ENCODE assay signal across 1 cellular context in genomic region chr1:9388628-9389184, GRCh38.
A peak's percentile ranks its signal among the peaks of the same experiment; 100 is the strongest.
TF ChIP-seq lines count a peak whose summit lies in the region.

No MANE protein-coding gene starts in this region.

TF ChIP-seq in A549, 52 proteins besides CTCF, POLR2A, EP300 and RAD21 (continued from another document):
- TF ChIP-seq HES2 (IDR thresholded peaks at IDR 0.05) (no peak), HOXB5 (CRISPR knock-in tag; IDR thresholded peaks at IDR 0.05) (peak; percentile 81), HEYL (CRISPR knock-in tag; IDR thresholded peaks at IDR 0.05) (no peak), CEBPB (IDR thresholded peaks at IDR 0.05) (no peak), HOXA7 (CRISPR knock-in tag; IDR thresholded peaks at IDR 0.05) (no peak), EHF (CRISPR knock-in tag; IDR thresholded peaks at IDR 0.05) (no peak), EHMT2 (IDR thresholded peaks at IDR 0.05; ENCODE audit: low read depth) (no peak), TFCP2L1 (CRISPR knock-in tag; IDR thresholded peaks at IDR 0.05) (no peak), ZFP36 (IDR thresholded peaks at IDR 0.05; ENCODE audit: borderline replicate concordance, partially characterized antibody) (no peak), POLR2AphosphoS2 (conservative IDR thresholded peaks at IDR 0.05; ENCODE audit: low read length) (no peak), ATOH8 (CRISPR knock-in tag; IDR thresholded peaks at IDR 0.05; ENCODE audit: low read depth) (no peak), CBX2 (IDR thresholded peaks at IDR 0.05; ENCODE audit: borderline replicate concordance, low read depth) (no peak), CHD2 (IDR thresholded peaks at IDR 0.05; ENCODE audit: low read length, partially characterized antibody) (no peak), FOSB (CRISPR knock-in tag; IDR thresholded peaks at IDR 0.05) (no peak), SREBF2 (IDR thresholded peaks at IDR 0.05) (no peak), NPAS2 (CRISPR knock-in tag; IDR thresholded peaks at IDR 0.05; ENCODE audit: borderline replicate concordance) (no peak), PHF8 (IDR thresholded peaks at IDR 0.05; ENCODE audit: borderline replicate concordance, low read depth) (no peak), JUN (IDR thresholded peaks at IDR 0.05) (no peak), KDM5A (IDR thresholded peaks at IDR 0.05) (no peak), KDM1A (IDR thresholded peaks at IDR 0.05; ENCODE audit: low read depth) (no peak), RARB (CRISPR knock-in tag; IDR thresholded peaks at IDR 0.05) (no peak), CHD4 (IDR thresholded peaks at IDR 0.05; ENCODE audit: borderline replicate concordance) (no peak), HMGXB4 (CRISPR knock-in tag; IDR thresholded peaks at IDR 0.05; ENCODE audit: borderline replicate concordance) (no peak), RNF2 (IDR thresholded peaks at IDR 0.05; ENCODE audit: borderline replicate concordance, low read depth) (no peak), RFX5 (IDR thresholded peaks at IDR 0.05) (peak; percentile 77), MYC (IDR thresholded peaks at IDR 0.05; ENCODE audit: borderline replicate concordance, low read length) (no peak), MAZ (IDR thresholded peaks at IDR 0.05; ENCODE audit: borderline replicate concordance, low read depth, low read length) (no peak), ESRRA (IDR thresholded peaks at IDR 0.05; ENCODE audit: borderline replicate concordance, low read length) (no peak), JUNB (IDR thresholded peaks at IDR 0.05) (no peak), ZNF302 (CRISPR knock-in tag; IDR thresholded peaks at IDR 0.05) (no peak)
- TF ChIP-seq, protein P1, sequence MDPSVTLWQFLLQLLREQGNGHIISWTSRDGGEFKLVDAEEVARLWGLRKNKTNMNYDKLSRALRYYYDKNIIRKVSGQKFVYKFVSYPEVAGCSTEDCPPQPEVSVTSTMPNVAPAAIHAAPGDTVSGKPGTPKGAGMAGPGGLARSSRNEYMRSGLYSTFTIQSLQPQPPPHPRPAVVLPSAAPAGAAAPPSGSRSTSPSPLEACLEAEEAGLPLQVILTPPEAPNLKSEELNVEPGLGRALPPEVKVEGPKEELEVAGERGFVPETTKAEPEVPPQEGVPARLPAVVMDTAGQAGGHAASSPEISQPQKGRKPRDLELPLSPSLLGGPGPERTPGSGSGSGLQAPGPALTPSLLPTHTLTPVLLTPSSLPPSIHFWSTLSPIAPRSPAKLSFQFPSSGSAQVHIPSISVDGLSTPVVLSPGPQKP (IDR thresholded peaks at IDR 0.05; ENCODE audit: low read depth, low read length) = no peak
- TF ChIP-seq, protein P2, sequence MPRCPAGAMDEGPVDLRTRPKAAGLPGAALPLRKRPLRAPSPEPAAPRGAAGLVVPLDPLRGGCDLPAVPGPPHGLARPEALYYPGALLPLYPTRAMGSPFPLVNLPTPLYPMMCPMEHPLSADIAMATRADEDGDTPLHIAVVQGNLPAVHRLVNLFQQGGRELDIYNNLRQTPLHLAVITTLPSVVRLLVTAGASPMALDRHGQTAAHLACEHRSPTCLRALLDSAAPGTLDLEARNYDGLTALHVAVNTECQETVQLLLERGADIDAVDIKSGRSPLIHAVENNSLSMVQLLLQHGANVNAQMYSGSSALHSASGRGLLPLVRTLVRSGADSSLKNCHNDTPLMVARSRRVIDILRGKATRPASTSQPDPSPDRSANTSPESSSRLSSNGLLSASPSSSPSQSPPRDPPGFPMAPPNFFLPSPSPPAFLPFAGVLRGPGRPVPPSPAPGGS (IDR thresholded peaks at IDR 0.05) = no peak
- TF ChIP-seq, protein P3, sequence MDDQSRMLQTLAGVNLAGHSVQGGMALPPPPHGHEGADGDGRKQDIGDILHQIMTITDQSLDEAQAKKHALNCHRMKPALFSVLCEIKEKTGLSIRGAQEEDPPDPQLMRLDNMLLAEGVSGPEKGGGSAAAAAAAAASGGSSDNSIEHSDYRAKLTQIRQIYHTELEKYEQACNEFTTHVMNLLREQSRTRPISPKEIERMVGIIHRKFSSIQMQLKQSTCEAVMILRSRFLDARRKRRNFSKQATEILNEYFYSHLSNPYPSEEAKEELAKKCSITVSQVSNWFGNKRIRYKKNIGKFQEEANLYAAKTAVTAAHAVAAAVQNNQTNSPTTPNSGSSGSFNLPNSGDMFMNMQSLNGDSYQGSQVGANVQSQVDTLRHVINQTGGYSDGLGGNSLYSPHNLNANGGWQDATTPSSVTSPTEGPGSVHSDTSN (IDR thresholded peaks at IDR 0.05) = peak; percentile 61; the same call in 1 of the 2 replicates
- TF ChIP-seq, protein P4, sequence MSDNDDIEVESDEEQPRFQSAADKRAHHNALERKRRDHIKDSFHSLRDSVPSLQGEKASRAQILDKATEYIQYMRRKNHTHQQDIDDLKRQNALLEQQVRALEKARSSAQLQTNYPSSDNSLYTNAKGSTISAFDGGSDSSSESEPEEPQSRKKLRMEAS (IDR thresholded peaks at IDR 0.05) = 0 out of 2 replicates have a peak, but pooled peaks have one; percentile 21
TF ChIP-seq in A549: peak in this region for 6.
